Comparison of ENCODE assay signal across 2 cellular contexts in genomic region chr12:48106574-48107251, GRCh38.
TF ChIP-seq lines count a peak whose summit lies in the region.

No MANE protein-coding gene starts in this region.

TF ChIP-seq in HCT116, 20 proteins besides CTCF, POLR2A, EP300 and RAD21:
- no peak for TF ChIP-seq FOSL1 (IDR thresholded peaks at IDR 0.05; ENCODE audit: low read depth)
- no peak for TF ChIP-seq SRF (IDR thresholded peaks at IDR 0.05; ENCODE audit: low read depth)
- TF ChIP-seq SP1 (IDR thresholded peaks at IDR 0.05; ENCODE audit: low read depth), result no peak
- no peak for TF ChIP-seq YY1 (IDR thresholded peaks at IDR 0.05; ENCODE audit: extremely low read depth, insufficient replicate concordance, low read depth, low read length)
- TF ChIP-seq, protein P1, sequence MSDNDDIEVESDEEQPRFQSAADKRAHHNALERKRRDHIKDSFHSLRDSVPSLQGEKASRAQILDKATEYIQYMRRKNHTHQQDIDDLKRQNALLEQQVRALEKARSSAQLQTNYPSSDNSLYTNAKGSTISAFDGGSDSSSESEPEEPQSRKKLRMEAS (IDR thresholded peaks at IDR 0.05), result no peak
- TF ChIP-seq, protein P2, sequence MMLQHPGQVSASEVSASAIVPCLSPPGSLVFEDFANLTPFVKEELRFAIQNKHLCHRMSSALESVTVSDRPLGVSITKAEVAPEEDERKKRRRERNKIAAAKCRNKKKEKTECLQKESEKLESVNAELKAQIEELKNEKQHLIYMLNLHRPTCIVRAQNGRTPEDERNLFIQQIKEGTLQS (IDR thresholded peaks at IDR 0.05), result no peak
- TF ChIP-seq CEBPB (IDR thresholded peaks at IDR 0.05; ENCODE audit: low read depth), result no peak
- TF ChIP-seq, protein P3, sequence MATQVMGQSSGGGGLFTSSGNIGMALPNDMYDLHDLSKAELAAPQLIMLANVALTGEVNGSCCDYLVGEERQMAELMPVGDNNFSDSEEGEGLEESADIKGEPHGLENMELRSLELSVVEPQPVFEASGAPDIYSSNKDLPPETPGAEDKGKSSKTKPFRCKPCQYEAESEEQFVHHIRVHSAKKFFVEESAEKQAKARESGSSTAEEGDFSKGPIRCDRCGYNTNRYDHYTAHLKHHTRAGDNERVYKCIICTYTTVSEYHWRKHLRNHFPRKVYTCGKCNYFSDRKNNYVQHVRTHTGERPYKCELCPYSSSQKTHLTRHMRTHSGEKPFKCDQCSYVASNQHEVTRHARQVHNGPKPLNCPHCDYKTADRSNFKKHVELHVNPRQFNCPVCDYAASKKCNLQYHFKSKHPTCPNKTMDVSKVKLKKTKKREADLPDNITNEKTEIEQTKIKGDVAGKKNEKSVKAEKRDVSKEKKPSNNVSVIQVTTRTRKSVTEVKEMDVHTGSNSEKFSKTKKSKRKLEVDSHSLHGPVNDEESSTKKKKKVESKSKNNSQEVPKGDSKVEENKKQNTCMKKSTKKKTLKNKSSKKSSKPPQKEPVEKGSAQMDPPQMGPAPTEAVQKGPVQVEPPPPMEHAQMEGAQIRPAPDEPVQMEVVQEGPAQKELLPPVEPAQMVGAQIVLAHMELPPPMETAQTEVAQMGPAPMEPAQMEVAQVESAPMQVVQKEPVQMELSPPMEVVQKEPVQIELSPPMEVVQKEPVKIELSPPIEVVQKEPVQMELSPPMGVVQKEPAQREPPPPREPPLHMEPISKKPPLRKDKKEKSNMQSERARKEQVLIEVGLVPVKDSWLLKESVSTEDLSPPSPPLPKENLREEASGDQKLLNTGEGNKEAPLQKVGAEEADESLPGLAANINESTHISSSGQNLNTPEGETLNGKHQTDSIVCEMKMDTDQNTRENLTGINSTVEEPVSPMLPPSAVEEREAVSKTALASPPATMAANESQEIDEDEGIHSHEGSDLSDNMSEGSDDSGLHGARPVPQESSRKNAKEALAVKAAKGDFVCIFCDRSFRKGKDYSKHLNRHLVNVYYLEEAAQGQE (IDR thresholded peaks at IDR 0.05; ENCODE audit: low read depth), result no peak
- no peak for TF ChIP-seq TCF7L2 (IDR thresholded peaks at IDR 0.05; ENCODE audit: borderline replicate concordance, extremely low read depth, insufficient read depth, insufficient read length)
- TF ChIP-seq ELF1 (IDR thresholded peaks at IDR 0.05; ENCODE audit: borderline replicate concordance, low read depth), result no peak
- TF ChIP-seq JUND (IDR thresholded peaks at IDR 0.05), result no peak
- TF ChIP-seq CBX3 (IDR thresholded peaks at IDR 0.05; ENCODE audit: low read depth), result no peak
- no peak for TF ChIP-seq EZH2phosphoT487 (IDR thresholded peaks at IDR 0.05; ENCODE audit: borderline replicate concordance)
- TF ChIP-seq ZBTB33 (IDR thresholded peaks at IDR 0.05; ENCODE audit: extremely low read depth, insufficient replicate concordance, low read length), result no peak
- TF ChIP-seq POLR2AphosphoS5 (IDR thresholded peaks at IDR 0.05; ENCODE audit: low read depth, low read length), result no peak
TF ChIP-seq in HCT116: peak in this region for 0.

TF ChIP-seq in GM12878, 131 proteins besides CTCF, POLR2A, EP300 and RAD21:
- no peak for TF ChIP-seq RAD51 (IDR thresholded peaks at IDR 0.05)
- TF ChIP-seq, protein P4, sequence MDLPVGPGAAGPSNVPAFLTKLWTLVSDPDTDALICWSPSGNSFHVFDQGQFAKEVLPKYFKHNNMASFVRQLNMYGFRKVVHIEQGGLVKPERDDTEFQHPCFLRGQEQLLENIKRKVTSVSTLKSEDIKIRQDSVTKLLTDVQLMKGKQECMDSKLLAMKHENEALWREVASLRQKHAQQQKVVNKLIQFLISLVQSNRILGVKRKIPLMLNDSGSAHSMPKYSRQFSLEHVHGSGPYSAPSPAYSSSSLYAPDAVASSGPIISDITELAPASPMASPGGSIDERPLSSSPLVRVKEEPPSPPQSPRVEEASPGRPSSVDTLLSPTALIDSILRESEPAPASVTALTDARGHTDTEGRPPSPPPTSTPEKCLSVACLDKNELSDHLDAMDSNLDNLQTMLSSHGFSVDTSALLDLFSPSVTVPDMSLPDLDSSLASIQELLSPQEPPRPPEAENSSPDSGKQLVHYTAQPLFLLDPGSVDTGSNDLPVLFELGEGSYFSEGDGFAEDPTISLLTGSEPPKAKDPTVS (IDR thresholded peaks at IDR 0.05; ENCODE audit: low read depth, low read length), result peak; percentile 94
